17 cellular contexts compared by ENCODE assay signal in the genomic region with DNA sequence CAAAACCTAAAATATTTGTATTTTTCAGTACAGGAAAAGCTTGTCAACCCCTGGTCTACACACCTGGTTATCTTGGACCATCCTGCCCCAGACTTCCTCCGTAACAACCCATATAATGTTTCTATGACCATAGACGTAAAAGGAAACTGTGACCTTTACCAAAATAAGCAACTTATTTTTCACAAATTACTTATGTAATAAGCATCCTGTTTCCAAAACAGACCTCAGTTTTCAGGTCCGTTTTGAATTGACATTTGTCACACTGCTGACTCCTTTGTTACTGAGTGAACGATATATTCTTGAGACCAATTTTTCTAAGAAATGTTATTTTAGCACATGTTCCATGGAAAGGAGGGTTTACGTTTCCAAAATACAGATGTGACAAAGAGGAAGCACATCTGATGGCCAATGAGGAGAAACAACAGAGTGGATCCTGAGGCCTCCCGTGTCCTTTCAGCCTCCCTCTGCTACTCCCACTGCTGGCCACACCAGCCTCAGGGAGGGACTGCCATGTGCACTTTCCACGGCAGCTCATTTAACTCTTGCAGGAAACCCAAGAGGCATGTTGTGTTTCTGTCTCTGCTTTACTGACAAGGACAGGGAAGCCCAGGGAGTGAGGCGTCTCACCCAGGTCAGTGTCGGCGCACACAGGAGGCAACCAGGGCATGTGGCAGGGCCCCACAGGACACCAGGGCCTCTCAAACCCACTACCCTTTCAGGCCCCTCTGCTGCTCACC. TPM values are rescaled to one million over a fixed set of nuclear protein-coding genes. Genes with fewer than 3 reads are reported as not detected.
DNase-seq lines count a peak whose midpoint lies in the region; ATAC-seq and TF ChIP-seq lines count a peak whose summit lies in the region.
"Had no signal": no experiment of that assay in that cellular context is flagged by ENCODE, and none has a peak within 500 bp of the region (broad histone marks: within the 10 kb centered on the region; RNA-seq: fewer than 3 reads in every experiment).

No MANE protein-coding gene starts in this region.

- TF ChIP-seq EP300 in esophagus muscularis mucosa (IDR thresholded peaks at IDR 0.05), result no peak

- H3K36me3 Mint-ChIP-seq in T-cell, result no peaks in the 10 kb centered on the region

- H3K27ac Mint-ChIP-seq in T-cell, result peak overlapping the region; percentile 86 to 87

- H3K4me3 Mint-ChIP-seq in T-cell, result peak overlapping the region in 1 of 3 donors; percentile 16

- intact Hi-C loops in esophagus muscularis mucosa (cut with DNase I), result loop anchor here (10.0 kb wide), 1 partner anchor 403 kb away; the partner anchor contains the start of gene B9D1

- peak; percentile 31 for DNase-seq in CD1c-positive myeloid dendritic cell (ENCODE audit: extremely low spot score)
- DNase-seq in GM12865 (ENCODE audit: low read depth), result peak; percentile 57
- DNase-seq in T-cell, result no peak
- DNase-seq in esophagus muscularis mucosa (ENCODE audit: extremely low spot score), result peak; percentile 70
- no peak for DNase-seq in activated CD8-positive, alpha-beta memory T cell treated with anti-CD3 and anti-CD28 coated beads, Interleukin-2, amount 50 U/mL, for 4 hours
- DNase-seq in NOMO-1 treated with dmso at 0.1 percent for 144 hours (lab: John Stamatoyannopoulos, UW; ENCODE audit: unreplicated experiment), result no peak
- DNase-seq: activated CD4-positive, alpha-beta T cell treated with anti-CD3 and anti-CD28 coated beads, Interleukin-2, amount 50 U/mL, for 48 hours; left ventricle myocardium superior; NCI-H1092 treated with DMSO at 0.1 percent for 48 hours had no signal

- no peak for ATAC-seq in T-cell (replicated peaks in 1 of 4)
- ATAC-seq in GM21381 (IDR thresholded peaks at IDR 0.05; ENCODE audit: unreplicated experiment), result no peak
- ATAC-seq: K562, left ventricle myocardium superior, Panc1, sciatic nerve had no signal

- H3K9me3 Mint-ChIP-seq in T-cell, result no peaks in the 10 kb centered on the region

- POLR2A ChIA-PET in T-cell (lab: Charles Lee), result no interaction called here

- no peak for TF ChIP-seq POLR2A in esophagus muscularis mucosa (IDR thresholded peaks at IDR 0.05; ENCODE audit: low read depth)

- no peak overlapping the region for H3K4me3 ChIP-seq in GM12865 (ENCODE audit: low read depth, low read length)
- H3K4me3 ChIP-seq in esophagus muscularis mucosa, result no peak overlapping the region
- H3K4me3 ChIP-seq: K562, SK-N-MC had no signal

- peaks cover 0 to 11% (median 4%) of the 10 kb centered on the region in 4 donors for H3K36me3 ChIP-seq in esophagus muscularis mucosa

- H3K4me1 ChIP-seq in esophagus muscularis mucosa, result peaks cover 0 to 28% (median 13%) of the 10 kb centered on the region in 4 donors

- H3K9me3 ChIP-seq in esophagus muscularis mucosa, result no peaks in the 10 kb centered on the region

- peaks cover 56 to 63% (median 58%) of the 10 kb centered on the region in 3 donors for H3K4me1 Mint-ChIP-seq in T-cell

- H3K27me3 Mint-ChIP-seq in T-cell, result peaks cover 0 to 2% of the 10 kb centered on the region in 2 donors

- WGBS in esophagus muscularis mucosa, result 61% methylated on average over 10 of the region's 10 CpGs

- TF ChIP-seq CTCF in GM12865 (IDR thresholded peaks at IDR 0.05; ENCODE audit: insufficient read depth, low read depth, low read length, missing control alignments) (no peak), esophagus muscularis mucosa (IDR thresholded peaks at IDR 0.05) (no peak)

- H3K27me3 ChIP-seq in esophagus muscularis mucosa, result no peaks in the 10 kb centered on the region

- no peak overlapping the region for H3K27ac ChIP-seq in esophagus muscularis mucosa (replicated peaks in 1 of 4)
- H3K27ac ChIP-seq: SK-N-MC had no signal

- CTCF ChIA-PET in T-cell (lab: Charles Lee), result interaction anchor here in 1 of 2 donors (1.0 kb wide), 1 partner anchor 10 kb away, joined by 4 read pairs; no protein-coding TSS in a partner anchor

RNA-seq across cellular contexts. Expression of gene ALDH3A1, which starts 20.1 kb away (rescaled TPM):
- total RNA-seq in T-cell (not detected), esophagus muscularis mucosa (1 to 10 TPM in 1 of 4 donors, under 1 TPM in 2, not detected in 1; 0.17 to 1.9 (median 0.42) TPM)
- total RNA-seq: astrocyte, K562, left ventricle myocardium superior had no signal

RNA-seq across cellular contexts. Expression of gene SLC47A2, which starts 51.8 kb away (rescaled TPM):
- total RNA-seq in T-cell, result not detected
- total RNA-seq in esophagus muscularis mucosa, result not detected
- total RNA-seq: astrocyte, H4, K562, left ventricle myocardium superior, osteoblast, sciatic nerve had no signal

Comparison
In these comparisons a context has a peak if more than half of its experiments do, and no peak if none do; other contexts are left out.
1. DNase-seq: peak in CD1c-positive myeloid dendritic cell (single experiment), GM12865 (single experiment) and esophagus muscularis mucosa (single experiment); none in T-cell (0 of 34), activated CD8-positive, alpha-beta memory T cell treated with anti-CD3 and anti-CD28 coated beads, Interleukin-2, amount 50 U/mL, for 4 hours (single experiment) and NOMO-1 treated with dmso at 0.1 percent for 144 hours (single experiment).